8 cellular contexts compared by ENCODE assay signal in genomic region chr17:76793775-76794174, GRCh38. TPM values are rescaled to one million over a fixed set of nuclear protein-coding genes. Genes with fewer than 3 reads are reported as not detected.
DNase-seq lines count a peak whose midpoint lies in the region; ATAC-seq and TF ChIP-seq lines count a peak whose summit lies in the region.

No MANE protein-coding gene starts in this region.

- POLR2A ChIA-PET in MCF 10A (lab: Yijun Ruan, JAX) = no interaction called here

- no peak overlapping the region for H2AFZ ChIP-seq in smooth muscle cell (ENCODE audit: low read depth)

- no peaks in the 10 kb centered on the region for H3K4me1 Mint-ChIP-seq in MCF 10A (ENCODE audit: insufficient read depth, unreplicated experiment)

- TF ChIP-seq CTCF in MCF 10A (IDR thresholded peaks at IDR 0.05; ENCODE audit: unreplicated experiment) (peak; percentile 38), breast epithelium (IDR thresholded peaks at IDR 0.05) (no peak), smooth muscle cell (IDR thresholded peaks at IDR 0.05; ENCODE audit: borderline replicate concordance, insufficient read depth, poor library complexity, severe bottlenecking) (no peak)

- H3K9me3 ChIP-seq in breast epithelium (no peaks in the 10 kb centered on the region), smooth muscle cell (replicated peaks; ENCODE audit: low read depth) (no peaks in the 10 kb centered on the region)

- H3K36me3 ChIP-seq in breast epithelium (no peaks in the 10 kb centered on the region), smooth muscle cell (ENCODE audit: low read depth) (no peaks in the 10 kb centered on the region)

- H3K9ac ChIP-seq in smooth muscle cell (ENCODE audit: low read depth) = no peak overlapping the region

- peak; percentile 60 for DNase-seq in MCF 10A (ENCODE audit: unreplicated experiment)
- DNase-seq in breast epithelium (ENCODE audit: low spot score in 2 of 2) = no peak
- peak; percentile 11 for DNase-seq in NCI-H2227 (lab: John Stamatoyannopoulos, UW; ENCODE audit: unreplicated experiment)
- peak; percentile 30 for DNase-seq in amniotic epithelial cell (ENCODE audit: low read depth)
- peak; percentile 6 for DNase-seq in stimulated activated naive CD8-positive, alpha-beta T cell treated with anti-CD3 and anti-CD28 coated beads, Interleukin-15, Interleukin-2, amounts not matched to agents 100 U/mL and 50 U/mL, for 24 hours
- no peak for DNase-seq in occipital lobe (lab: John Stamatoyannopoulos, UW)
- DNase-seq in smooth muscle cell (lab: John Stamatoyannopoulos, UW; ENCODE audit: unreplicated experiment) = no peak
- no peak for DNase-seq in effector CD4-positive, alpha-beta T cell

- peaks cover 15% of the 10 kb centered on the region for H3F3A ChIP-seq in smooth muscle cell (ENCODE audit: low read depth)

- CTCF ChIA-PET in MCF 10A (lab: Yijun Ruan, JAX) = no interaction called here

- no peak overlapping the region for H3K4me2 ChIP-seq in smooth muscle cell

- WGBS in smooth muscle cell (ENCODE audit: low lambda C conversion rate) = 86% methylated on average over 4 of the region's 4 CpGs

- intact Hi-C loops in MCF 10A (cut with micrococcal nuclease) = loop anchor here (1.0 kb wide), 1 partner anchor 263 kb away; no protein-coding TSS in a partner anchor
- intact Hi-C loops in breast epithelium (cut with DNase I; ENCODE audit: low total_unique reads) = no loop called here

- H3K27ac Mint-ChIP-seq in MCF 10A (ENCODE audit: low read depth, unreplicated experiment) = no peak overlapping the region

- H3K4me1 ChIP-seq in breast epithelium = peaks cover 0 to 3% of the 10 kb centered on the region in 2 donors
- no peaks in the 10 kb centered on the region for H3K4me1 ChIP-seq in smooth muscle cell (ENCODE audit: low read depth)

- ATAC-seq in stimulated activated naive CD8-positive, alpha-beta T cell treated with anti-CD3 and anti-CD28 coated beads, Interleukin-15, Interleukin-2, amounts not matched to agents 100 U/mL and 50 U/mL, for 24 hours = no peak

- H3K36me3 Mint-ChIP-seq in MCF 10A (ENCODE audit: insufficient read depth, unreplicated experiment) = no peaks in the 10 kb centered on the region

- BruUV-seq in MCF 10A (replicated peaks; lab: Mats Ljungman, UMichigan) = no TSS peak

- no peaks in the 10 kb centered on the region for H4K20me1 ChIP-seq in smooth muscle cell (ENCODE audit: low read depth)

- no peaks in the 10 kb centered on the region for H3K9me3 Mint-ChIP-seq in MCF 10A (ENCODE audit: unreplicated experiment)

- H3K79me2 ChIP-seq in smooth muscle cell (ENCODE audit: low read depth) = no peaks in the 10 kb centered on the region

- H3K4me3 ChIP-seq in breast epithelium = no peak overlapping the region
- no peak overlapping the region for H3K4me3 ChIP-seq in smooth muscle cell

- no peaks in the 10 kb centered on the region for H3K27me3 Mint-ChIP-seq in MCF 10A (ENCODE audit: insufficient read depth, unreplicated experiment)

- no peak overlapping the region for H3K4me3 Mint-ChIP-seq in MCF 10A (ENCODE audit: unreplicated experiment)

- H3K27me3 ChIP-seq in breast epithelium = no peaks in the 10 kb centered on the region
- H3K27me3 ChIP-seq in smooth muscle cell (ENCODE audit: low read depth) = no peaks in the 10 kb centered on the region

- H3K27ac ChIP-seq in breast epithelium (no peak overlapping the region), smooth muscle cell (ENCODE audit: low read depth) (no peak overlapping the region)

- no peak for TF ChIP-seq POLR2A in breast epithelium (IDR thresholded peaks at IDR 0.05)

RNA-seq across cellular contexts. Expression of gene MFSD11, which starts 55.9 kb away (rescaled TPM):
- total RNA-seq in MCF 10A (2022) (11.6 and 13.8 TPM in 2 replicates), breast epithelium (10 to 100 TPM; 20.6 to 42.6 (median 23.6) TPM), occipital lobe (61.3 TPM), smooth muscle cell (56.6 and 58.6 TPM in 2 replicates)
- polyA plus RNA-seq in smooth muscle cell = 28.1 and 31.9 TPM in 2 replicates

RNA-seq across cellular contexts. Expression of gene SRSF2, which starts 56.6 kb away (rescaled TPM):
- 161 and 168 TPM in 2 replicates for total RNA-seq in MCF 10A (2022)
- total RNA-seq in breast epithelium = 100 to 1,000 TPM; 143 to 247 (median 244) TPM
- 87.7 TPM for total RNA-seq in occipital lobe
- total RNA-seq in smooth muscle cell = 166 and 182 TPM in 2 replicates
- 109 and 110 TPM in 2 replicates for polyA plus RNA-seq in smooth muscle cell

Comparison
In these comparisons a context has a peak if more than half of its experiments do, and no peak if none do; other contexts are left out.
1. DNase-seq: peak in MCF 10A (single experiment), NCI-H2227 (single experiment), amniotic epithelial cell (single experiment) and stimulated activated naive CD8-positive, alpha-beta T cell treated with anti-CD3 and anti-CD28 coated beads, Interleukin-15, Interleukin-2, amounts not matched to agents 100 U/mL and 50 U/mL, for 24 hours (single experiment); none in breast epithelium (0 of 2), occipital lobe (single experiment), smooth muscle cell (single experiment) and effector CD4-positive, alpha-beta T cell (single experiment).